Comparison of ENCODE assay signal across 34 cellular contexts in the genomic region with DNA sequence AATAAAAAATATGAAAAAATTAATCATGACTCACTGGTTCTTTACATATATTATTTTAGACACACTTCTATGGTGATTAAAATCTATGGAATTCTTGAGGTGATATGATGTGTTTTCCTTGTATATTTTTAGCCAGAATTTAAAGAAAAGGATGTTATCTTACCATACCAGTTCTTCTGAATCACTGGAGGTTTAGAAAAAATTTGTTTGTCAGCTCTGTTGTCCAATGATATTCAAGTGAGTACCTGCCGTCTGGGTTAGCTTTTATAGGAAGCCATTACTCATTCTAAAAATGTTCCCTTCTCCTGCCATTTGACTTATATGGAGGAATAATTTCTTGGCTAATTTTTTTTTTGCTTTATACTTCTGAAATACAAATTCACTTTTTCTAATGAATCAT.
"Had no signal": no experiment of that assay in that cellular context is flagged by ENCODE, and none has a peak within 500 bp of the region (broad histone marks: within the 10 kb centered on the region; RNA-seq: fewer than 3 reads in every experiment).

No MANE protein-coding gene starts in this region.

- H3K27me3 Mint-ChIP-seq: activated CD4-positive, alpha-beta memory T cell treated with anti-CD3 and anti-CD28 coated beads, Interleukin-2, amount 10 ng/mL, durations not matched to agents 7 days and 5 days; activated CD4-positive, alpha-beta T cell treated with anti-CD3 and anti-CD28 coated beads, Interleukin-2, amount 10 ng/mL, durations not matched to agents 7 days and 5 days; activated T-cell treated with anti-CD3 and anti-CD28 coated beads, Interleukin-2, amount 50 U/mL, for 24 hours; effector memory CD8-positive, alpha-beta T cell had no signal

- H2AFZ ChIP-seq: hepatocyte had no signal

- DNase-seq: activated CD4-positive, alpha-beta memory T cell treated with anti-CD3 and anti-CD28 coated beads, Interleukin-2, amount 10 ng/mL, durations not matched to agents 7 days and 5 days; activated CD4-positive, alpha-beta T cell treated with anti-CD3 and anti-CD28 coated beads for 1 hour; activated CD4-positive, alpha-beta T cell treated with anti-CD3 and anti-CD28 coated beads for 4 hours; activated CD4-positive, alpha-beta T cell treated with anti-CD3 and anti-CD28 coated beads, Interleukin-2, amount 10 ng/mL, durations not matched to agents 7 days and 5 days; activated CD4-positive, alpha-beta T cell treated with anti-CD3 and anti-CD28 coated beads, Interleukin-2, amount 50 U/mL, for 4 hours; activated CD8-positive, alpha-beta memory T cell treated with anti-CD3 and anti-CD28 coated beads, Interleukin-2, amount 50 U/mL, for 48 hours; activated effector memory CD4-positive, alpha-beta T cell treated with Interleukin-2 at 50 U/mL for 16 hours; activated gamma-delta T cell treated with Interleukin-2 at 50 U/mL for 16 hours; activated naive CD4-positive, alpha-beta T cell treated with anti-CD3 and anti-CD28 coated beads, Interleukin-2, amount 50 U/mL, for 16 hours; activated naive CD4-positive, alpha-beta T cell treated with Interleukin-2 at 50 U/mL for 16 hours; activated T-cell treated with anti-CD3 and anti-CD28 coated beads for 4 hours; activated T-cell treated with anti-CD3 and anti-CD28 coated beads, Interleukin-2, amount 50 U/mL, for 24 hours; amniotic stem cell; anterior cingulate cortex; brain microvascular endothelial cell; caudate nucleus; cortex of kidney; dermis blood vessel endothelial cell; effector CD4-positive, alpha-beta T cell; effector memory CD8-positive, alpha-beta T cell; foreskin fibroblast; gastrocnemius medialis; heart right ventricle; T-helper 1 cell; T-helper 17 cell; T1000 had no signal

- H3K9me3 ChIP-seq: gastrocnemius medialis, heart right ventricle had no signal

- H3K4me3 ChIP-seq: gastrocnemius medialis, heart right ventricle, hepatocyte had no signal

- H3K4me1 ChIP-seq: gastrocnemius medialis, heart right ventricle had no signal

- ATAC-seq: activated T-helper 17 cell treated with anti-CD3 and anti-CD28 coated beads, Interleukin-2, amount 50 U/mL, for 72 hours; effector memory CD8-positive, alpha-beta T cell; esophagus mucosa; gastrocnemius medialis; heart right ventricle; T-helper 17 cell had no signal

- H3K4me1 Mint-ChIP-seq: activated CD4-positive, alpha-beta memory T cell treated with anti-CD3 and anti-CD28 coated beads, Interleukin-2, amount 10 ng/mL, durations not matched to agents 7 days and 5 days; activated CD4-positive, alpha-beta T cell treated with anti-CD3 and anti-CD28 coated beads, Interleukin-2, amount 10 ng/mL, durations not matched to agents 7 days and 5 days; activated T-helper 17 cell treated with anti-CD3 and anti-CD28 coated beads, Interleukin-2, amount 50 U/mL, for 72 hours; T-helper 17 cell had no signal

- H3K4me2 ChIP-seq: hepatocyte had no signal

- H3K79me2 ChIP-seq: hepatocyte had no signal

- H3K36me3 Mint-ChIP-seq: activated naive CD8-positive, alpha-beta T cell; WTC11 had no signal

- H3K27me3 ChIP-seq: brain microvascular endothelial cell, gastrocnemius medialis, heart right ventricle, hepatocyte had no signal

- H3K27ac Mint-ChIP-seq: activated CD4-positive, alpha-beta memory T cell treated with anti-CD3 and anti-CD28 coated beads, Interleukin-2, amount 10 ng/mL, durations not matched to agents 7 days and 5 days; activated CD4-positive, alpha-beta T cell treated with anti-CD3 and anti-CD28 coated beads, Interleukin-2, amount 10 ng/mL, durations not matched to agents 7 days and 5 days; activated naive CD8-positive, alpha-beta T cell; activated T-cell treated with anti-CD3 and anti-CD28 coated beads, Interleukin-2, amount 50 U/mL, for 24 hours; activated T-helper 17 cell treated with anti-CD3 and anti-CD28 coated beads, Interleukin-2, amount 50 U/mL, for 72 hours; effector memory CD8-positive, alpha-beta T cell; T-helper 17 cell; T-helper 2 cell treated with Interferon-gamma antibody and Interleukin-4, amounts not matched to agents 5 μg/mL and 100 μg/mL, for 36 hours; WTC11 had no signal

- H3K9me3 Mint-ChIP-seq: activated CD4-positive, alpha-beta memory T cell treated with anti-CD3 and anti-CD28 coated beads, Interleukin-2, amount 10 ng/mL, durations not matched to agents 7 days and 5 days; activated CD4-positive, alpha-beta T cell treated with anti-CD3 and anti-CD28 coated beads, Interleukin-2, amount 10 ng/mL, durations not matched to agents 7 days and 5 days; activated T-cell treated with anti-CD3 and anti-CD28 coated beads, Interleukin-2, amount 50 U/mL, for 24 hours; activated T-helper 17 cell treated with anti-CD3 and anti-CD28 coated beads, Interleukin-2, amount 50 U/mL, for 72 hours; T-helper 2 cell treated with Interferon-gamma antibody and Interleukin-4, amounts not matched to agents 5 μg/mL and 100 μg/mL, for 36 hours; WTC11 had no signal

- H3K36me3 ChIP-seq: brain microvascular endothelial cell, gastrocnemius medialis, heart right ventricle had no signal

- H3K27ac ChIP-seq: brain microvascular endothelial cell, gastrocnemius medialis, heart right ventricle, hepatocyte had no signal

- H3K4me3 Mint-ChIP-seq: activated CD4-positive, alpha-beta memory T cell treated with anti-CD3 and anti-CD28 coated beads, Interleukin-2, amount 10 ng/mL, durations not matched to agents 7 days and 5 days; activated CD4-positive, alpha-beta T cell treated with anti-CD3 and anti-CD28 coated beads, Interleukin-2, amount 10 ng/mL, durations not matched to agents 7 days and 5 days; activated naive CD8-positive, alpha-beta T cell; activated T-cell treated with anti-CD3 and anti-CD28 coated beads, Interleukin-2, amount 50 U/mL, for 24 hours; activated T-helper 17 cell treated with anti-CD3 and anti-CD28 coated beads, Interleukin-2, amount 50 U/mL, for 72 hours; effector memory CD8-positive, alpha-beta T cell; T-helper 17 cell; T-helper 2 cell treated with Interferon-gamma antibody and Interleukin-4, amounts not matched to agents 5 μg/mL and 100 μg/mL, for 36 hours; WTC11 had no signal

- FAIRE-seq: astrocyte, colon had no signal
